Comparison of ENCODE assay signal across 10 cellular contexts in the genomic region with DNA sequence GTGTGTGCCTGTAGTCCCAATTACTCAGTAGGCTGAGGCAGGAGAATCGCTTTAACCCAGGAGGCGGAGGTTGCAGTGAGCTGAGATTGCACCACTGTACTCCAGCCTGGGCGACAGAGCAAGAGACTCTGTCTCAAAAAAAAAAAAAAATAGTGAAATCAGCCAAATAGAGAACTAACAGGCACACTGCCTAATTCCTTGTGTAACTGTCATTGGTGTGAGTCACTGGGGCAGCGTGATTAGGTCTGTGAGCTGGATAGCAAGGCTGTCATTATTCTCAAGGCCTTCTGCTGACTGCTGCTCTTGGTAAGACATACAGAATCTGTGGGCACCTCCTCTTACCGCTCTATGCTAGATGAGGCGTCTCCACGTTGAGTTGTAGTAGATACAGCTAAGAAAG.
DNase-seq lines count a peak whose midpoint lies in the region; ATAC-seq, FAIRE-seq and TF ChIP-seq lines count a peak whose summit lies in the region.
"Had no signal": no experiment of that assay in that cellular context is flagged by ENCODE, and none has a peak within 500 bp of the region (broad histone marks: within the 10 kb centered on the region; RNA-seq: fewer than 3 reads in every experiment).

No MANE protein-coding gene starts in this region.

- H3K27ac Mint-ChIP-seq in stimulated activated memory B cell treated with anti-CD40 and anti-IgM and Interleukin-4, amounts not matched to agents 10 μg/mL and 1 μg/mL and 100 μg/mL, for 72 hours, result no peak overlapping the region
- H3K27ac Mint-ChIP-seq in activated naive CD4-positive, alpha-beta T cell treated with anti-CD3 and anti-CD28 coated beads, Interleukin-2, amount 10 ng/mL, durations not matched to agents 7 days and 5 days, result no peak overlapping the region

- H3K4me3 ChIP-seq in epithelial cell of esophagus (ENCODE audit: low read length), result no peak overlapping the region

- H3K36me3 Mint-ChIP-seq in stimulated activated memory B cell treated with anti-CD40 and anti-IgM and Interleukin-4, amounts not matched to agents 10 μg/mL and 1 μg/mL and 100 μg/mL, for 72 hours, result peaks cover 16% of the 10 kb centered on the region
- H3K36me3 Mint-ChIP-seq in activated naive CD4-positive, alpha-beta T cell treated with anti-CD3 and anti-CD28 coated beads, Interleukin-2, amount 10 ng/mL, durations not matched to agents 7 days and 5 days, result no peaks in the 10 kb centered on the region

- no peaks in the 10 kb centered on the region for H3K27me3 Mint-ChIP-seq in stimulated activated memory B cell treated with anti-CD40 and anti-IgM and Interleukin-4, amounts not matched to agents 10 μg/mL and 1 μg/mL and 100 μg/mL, for 72 hours
- H3K27me3 Mint-ChIP-seq in activated naive CD4-positive, alpha-beta T cell treated with anti-CD3 and anti-CD28 coated beads, Interleukin-2, amount 10 ng/mL, durations not matched to agents 7 days and 5 days, result peaks cover 4% of the 10 kb centered on the region

- ATAC-seq in stimulated activated memory B cell treated with anti-CD40 and anti-IgM and Interleukin-4, amounts not matched to agents 10 μg/mL and 1 μg/mL and 100 μg/mL, for 72 hours, result no peak

- H3K4me1 Mint-ChIP-seq in stimulated activated memory B cell treated with anti-CD40 and anti-IgM and Interleukin-4, amounts not matched to agents 10 μg/mL and 1 μg/mL and 100 μg/mL, for 72 hours, result peaks cover 54% of the 10 kb centered on the region
- peaks cover 57% of the 10 kb centered on the region for H3K4me1 Mint-ChIP-seq in activated naive CD4-positive, alpha-beta T cell treated with anti-CD3 and anti-CD28 coated beads, Interleukin-2, amount 10 ng/mL, durations not matched to agents 7 days and 5 days

- H3K9me3 Mint-ChIP-seq in stimulated activated memory B cell treated with anti-CD40 and anti-IgM and Interleukin-4, amounts not matched to agents 10 μg/mL and 1 μg/mL and 100 μg/mL, for 72 hours, result no peaks in the 10 kb centered on the region
- H3K9me3 Mint-ChIP-seq in activated naive CD4-positive, alpha-beta T cell treated with anti-CD3 and anti-CD28 coated beads, Interleukin-2, amount 10 ng/mL, durations not matched to agents 7 days and 5 days, result no peaks in the 10 kb centered on the region

- CTCF ChIA-PET in activated naive CD4-positive, alpha-beta T cell treated with anti-CD3 and anti-CD28 coated beads, Interleukin-2, amount 10 ng/mL, durations not matched to agents 7 days and 5 days (lab: Charles Lee), result no interaction called here

- no peak for TF ChIP-seq CTCF in epithelial cell of esophagus (IDR thresholded peaks at IDR 0.05; ENCODE audit: insufficient read depth, low read depth, low read length, missing control alignments)
- TF ChIP-seq CTCF in D721Med (IDR thresholded peaks at IDR 0.05; ENCODE audit: insufficient read depth, missing control alignments), result no peak

- FAIRE-seq in D721Med (lab: Jason Lieb, UNC), result no peak
- FAIRE-seq: endometrium had no signal

- H3K4me3 Mint-ChIP-seq in stimulated activated memory B cell treated with anti-CD40 and anti-IgM and Interleukin-4, amounts not matched to agents 10 μg/mL and 1 μg/mL and 100 μg/mL, for 72 hours, result no peak overlapping the region
- H3K4me3 Mint-ChIP-seq in activated naive CD4-positive, alpha-beta T cell treated with anti-CD3 and anti-CD28 coated beads, Interleukin-2, amount 10 ng/mL, durations not matched to agents 7 days and 5 days, result no peak overlapping the region

- DNase-seq in AML-193 (lab: John Stamatoyannopoulos, UW), result peak; percentile 28 to 56
- peak; percentile 97 for DNase-seq in NOMO-1 treated with DMSO at 0.1 percent for 48 hours (lab: John Stamatoyannopoulos, UW; ENCODE audit: unreplicated experiment)
- peak; percentile 95 for DNase-seq in epithelial cell of esophagus (ENCODE audit: low read depth)
- DNase-seq in non-pigmented ciliary epithelial cell (ENCODE audit: low read depth), result peak; percentile 78
- DNase-seq in D721Med (ENCODE audit: insufficient read length, low spot score), result no peak
- DNase-seq in middle frontal gyrus (ENCODE audit: extremely low spot score, low spot score), result no peak
- no peak for DNase-seq in activated naive CD4-positive, alpha-beta T cell treated with anti-CD3 and anti-CD28 coated beads, Interleukin-2, amount 10 ng/mL, durations not matched to agents 7 days and 5 days
- DNase-seq: NCI-H2081 treated with DMSO at 0.1 percent for 48 hours had no signal

Comparison
In these comparisons a context has a peak if more than half of its experiments do, and no peak if none do; other contexts are left out.
1. DNase-seq: peak in AML-193 (2 of 2), NOMO-1 treated with DMSO at 0.1 percent for 48 hours (single experiment), epithelial cell of esophagus (single experiment) and non-pigmented ciliary epithelial cell (single experiment); none in D721Med (single experiment), middle frontal gyrus (single experiment) and activated naive CD4-positive, alpha-beta T cell treated with anti-CD3 and anti-CD28 coated beads, Interleukin-2, amount 10 ng/mL, durations not matched to agents 7 days and 5 days (single experiment).